ENCODE assay signal across 22 cellular contexts in genomic region chrX:145630806-145631435, GRCh38.
"Had no signal": no experiment of that assay in that cellular context is flagged by ENCODE, and none has a peak within 500 bp of the region (broad histone marks: within the 10 kb centered on the region; RNA-seq: fewer than 3 reads in every experiment).

No MANE protein-coding gene starts in this region.

- DNase-seq: Kasumi-1, MM.1S, NCI-H1092 treated with DMSO at 0.1 percent for 48 hours, NCI-H1436, NCI-H187, NCI-H2029, NCI-H2081 treated with DMSO at 0.1 percent for 48 hours, NCI-H2171, NCI-H226, NCI-H446, NCI-H510A, NCI-H524 treated with DMSO at 0.1 percent for 48 hours, NCI-H69, NCI-H774, RPMI8226, SHP77 treated with DMSO at 0.1 percent for 48 hours, SJCRH30 had no signal

- H3K4me1 ChIP-seq: SJCRH30 had no signal

- H3K27ac Mint-ChIP-seq: IgD-negative memory B cell had no signal

- H3K9me3 ChIP-seq: SJCRH30 had no signal

- H3K27me3 Mint-ChIP-seq: IgD-negative memory B cell had no signal

- H3K4me3 ChIP-seq: K562, SJCRH30 had no signal

- H3K4me3 Mint-ChIP-seq: IgD-negative memory B cell had no signal

- H3K4me2 ChIP-seq: KMS-11 had no signal

- H3K9ac ChIP-seq: KMS-11 had no signal

- H3K4me1 Mint-ChIP-seq: IgD-negative memory B cell had no signal

- H3K36me3 ChIP-seq: SJCRH30 had no signal

- H3K27ac ChIP-seq: HL-60, KMS-11, SJCRH30 had no signal

- ATAC-seq: K562, SK-N-SH treated with all-trans-retinoic acid at 6 μM for 48 hours had no signal

- H3K27me3 ChIP-seq: SJCRH30 had no signal
